18 cellular contexts compared by ENCODE assay signal in the genomic region with DNA sequence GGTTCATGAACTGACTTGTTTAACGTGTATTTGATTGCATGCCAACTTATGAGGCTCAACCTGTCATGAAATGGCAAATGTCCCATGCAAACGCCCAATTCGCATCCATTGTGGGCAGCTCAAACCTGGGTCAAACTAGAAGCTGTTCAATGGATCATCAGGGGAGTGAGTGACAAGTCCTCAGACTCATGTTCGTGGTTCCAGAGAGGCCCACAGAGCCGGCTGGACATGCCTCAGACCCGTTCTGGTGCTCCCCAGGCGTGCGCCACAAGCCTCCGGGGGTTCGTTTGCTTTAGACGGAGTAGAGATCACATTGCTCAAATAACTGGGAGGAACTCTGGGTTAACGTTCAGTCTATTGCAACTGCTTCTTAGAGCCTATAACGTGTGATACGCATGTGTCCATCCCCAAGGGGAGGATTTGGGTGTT. TPM values are rescaled to one million over a fixed set of nuclear protein-coding genes. Genes with fewer than 3 reads are reported as not detected.
DNase-seq lines count a peak whose midpoint lies in the region; ATAC-seq, FAIRE-seq and TF ChIP-seq lines count a peak whose summit lies in the region.
"Had no signal": no experiment of that assay in that cellular context is flagged by ENCODE, and none has a peak within 500 bp of the region (broad histone marks: within the 10 kb centered on the region; RNA-seq: fewer than 3 reads in every experiment).

No MANE protein-coding gene starts in this region.

- H3F3A ChIP-seq in Loucy (ENCODE audit: low read depth), result peaks cover 31% of the 10 kb centered on the region

- TF ChIP-seq POLR2A in H1 (IDR thresholded peaks at IDR 0.05; ENCODE audit: control extremely low read depth in 1 of 2, low read depth in 2 of 2, low read length in 2 of 2), result no peak

- H3K4ac ChIP-seq in H1 (replicated peaks; ENCODE audit: insufficient read length, low read depth, low read length), result no peak overlapping the region

- H3K36me3 ChIP-seq in Loucy (ENCODE audit: insufficient read depth, low read length), result peaks cover 46% of the 10 kb centered on the region
- H3K36me3 ChIP-seq in H1 (ENCODE audit: control insufficient read depth in 2 of 4, insufficient read depth in 4 of 4, low read length in 3 of 4), result no peaks in the 10 kb centered on the region
- H3K36me3 ChIP-seq in keratinocyte (ENCODE audit: control insufficient read depth in 2 of 2, extremely low read depth in 1 of 2, insufficient read depth in 2 of 2, low read length in 2 of 2), result no peaks in the 10 kb centered on the region

- no peak for TF ChIP-seq CTCF in CD14-positive monocyte (IDR thresholded peaks at IDR 0.05)
- no peak for TF ChIP-seq CTCF in Loucy (conservative IDR thresholded peaks at IDR 0.05; ENCODE audit: low read length)
- no peak for TF ChIP-seq CTCF in H1 (IDR thresholded peaks at IDR 0.05; ENCODE audit: control extremely low read depth in 1 of 3, insufficient read depth in 1 of 3, low read depth in 1 of 3, low read length in 3 of 3)
- TF ChIP-seq CTCF in keratinocyte (optimal IDR thresholded peaks at IDR 0.05 in 1 of 3, IDR thresholded peaks at IDR 0.05 in 1 of 3, conservative IDR thresholded peaks at IDR 0.05 in 1 of 3; ENCODE audit: extremely low read depth in 1 of 3, insufficient read depth in 2 of 3, low read length in 3 of 3), result no peak

- H3K9me1 ChIP-seq in keratinocyte (ENCODE audit: control insufficient read depth, extremely low read depth, insufficient read depth, low read length), result no peaks in the 10 kb centered on the region

- 85% methylated on average over 14 of the region's 14 CpGs; no CpG with 5 or more reads in 1 of the 2 experiments for WGBS in H1 (ENCODE audit: extremely low coverage in 1 of 2, insufficient coverage in 1 of 2, insufficient read length in 1 of 2, insufficient replicate concordance in 2 of 2, low coverage in 1 of 2, low lambda C conversion rate in 2 of 2, missing lambda C conversion rate in 1 of 2), 2 experiments

- H3K4me2 ChIP-seq in Loucy (ENCODE audit: low read depth, low read length, poor library complexity, severe bottlenecking) (peak overlapping the region; percentile 82), H1 (ENCODE audit: insufficient read depth in 1 of 2, low read depth in 2 of 2, low read length in 2 of 2) (no peak overlapping the region), keratinocyte (ENCODE audit: control insufficient read depth, extremely low read depth, insufficient read depth, low read depth, low read length) (peak overlapping the region; percentile 58)

- no peaks in the 10 kb centered on the region for H3K36me3 Mint-ChIP-seq in CD14-positive monocyte

- H3K23ac ChIP-seq in H1 (ENCODE audit: insufficient read length), result no peak overlapping the region

- H2BK120ac ChIP-seq in H1 (replicated peaks; ENCODE audit: low read depth, low read length), result no peak overlapping the region

- intact Hi-C loops in CD14-positive monocyte (cut with micrococcal nuclease), result no loop called here

- H3K9me3 Mint-ChIP-seq in CD14-positive monocyte, result peaks cover 0 to 2% (median 0%) of the 10 kb centered on the region in 7 donors

- no peak overlapping the region for H2BK20ac ChIP-seq in H1 (ENCODE audit: low read length)

- peaks cover 7 to 36% (median 9%) of the 10 kb centered on the region in 3 donors for H3K27me3 Mint-ChIP-seq in CD14-positive monocyte (ENCODE audit: low read depth in 3 of 3)

- H3K4me1 Mint-ChIP-seq in CD14-positive monocyte, result peaks cover 15% of the 10 kb centered on the region

- H3K79me2 ChIP-seq in Loucy (ENCODE audit: insufficient read depth, low read length) (peaks cover 39% of the 10 kb centered on the region), H1 (ENCODE audit: control insufficient read depth in 1 of 2, insufficient read depth in 2 of 2, low read length in 2 of 2) (no peaks in the 10 kb centered on the region), keratinocyte (ENCODE audit: control insufficient read depth, insufficient read depth, low read length) (no peaks in the 10 kb centered on the region)

- peak overlapping the region in 1 of 7 donors; percentile 65 for H3K27ac Mint-ChIP-seq in CD14-positive monocyte
- H3K27ac Mint-ChIP-seq: B cell had no signal

- TF ChIP-seq EP300 in H1 (IDR thresholded peaks at IDR 0.05; ENCODE audit: borderline replicate concordance in 1 of 2, low read depth in 2 of 2, low read length in 2 of 2), result no peak

- H3K14ac ChIP-seq in H1 (ENCODE audit: insufficient read length), result no peak overlapping the region

- peak overlapping the region; percentile 4; the same call in 1 of the 2 replicates for H2BK12ac ChIP-seq in H1 (ENCODE audit: low read depth, low read length)

- H3K23me2 ChIP-seq in H1 (ENCODE audit: low read depth, low read length), result no peaks in the 10 kb centered on the region

- H3K56ac ChIP-seq in H1 (replicated peaks; ENCODE audit: insufficient read length, low read depth, low read length), result no peak overlapping the region

- dilution Hi-C loops in keratinocyte (cut with MboI; ENCODE audit: extremely low pct_ligation_motif_present, low sequenced_read_pairs), result no loop called here

- no peak overlapping the region for H3K18ac ChIP-seq in H1 (ENCODE audit: extremely low read depth, low read length)

- H4K20me1 ChIP-seq in Loucy (ENCODE audit: insufficient read depth, low read length, poor library complexity, severe bottlenecking) (no peaks in the 10 kb centered on the region), H1 (replicated peaks in 1 of 2; ENCODE audit: control insufficient read depth in 1 of 2, insufficient read depth in 2 of 2, low read length in 2 of 2) (no peaks in the 10 kb centered on the region), keratinocyte (ENCODE audit: control insufficient read depth, extremely low read depth, insufficient read depth, low read length) (no peaks in the 10 kb centered on the region)

- POLR2A ChIA-PET in H1 (lab: Charles Lee; ENCODE audit: partially characterized antibody), result interaction anchor here (1.7 kb wide), 1 partner anchor 9 kb away, joined by 6 read pairs; no protein-coding TSS in a partner anchor

- H3K27ac ChIP-seq in H1 (ENCODE audit: low read depth, low read length) (no peak overlapping the region), keratinocyte (ENCODE audit: control insufficient read depth, insufficient read depth, low read length) (no peak overlapping the region)

- CTCF ChIA-PET in H1 (lab: Charles Lee; ENCODE audit: partially characterized antibody), result interaction anchor here (0.6 to 3.6 kb wide), 3 partner anchors 9 to 342 kb away, joined by 3 to 8 read pairs (median 4); no protein-coding TSS in a partner anchor

- H3K9me2 ChIP-seq in Loucy (replicated peaks; ENCODE audit: low read depth, low read length), result no peaks in the 10 kb centered on the region

- H3K79me1 ChIP-seq in H1 (ENCODE audit: low read depth, low read length), result no peaks in the 10 kb centered on the region

- H3K9ac ChIP-seq in Loucy (ENCODE audit: low read depth, low read length, poor library complexity, severe bottlenecking) (peak overlapping the region; percentile 74), H1 (replicated peaks in 1 of 4; ENCODE audit: extremely low read depth in 1 of 4, low read depth in 3 of 4, low read length in 3 of 4) (no peak overlapping the region), keratinocyte (ENCODE audit: control insufficient read depth, extremely low read depth, insufficient read depth, low read length) (no peak overlapping the region)

- no peak overlapping the region for H4K8ac ChIP-seq in H1 (ENCODE audit: extremely low read depth, insufficient read depth, low read length)

- no peaks in the 10 kb centered on the region for H3K9me3 ChIP-seq in Loucy (ENCODE audit: insufficient read depth, low read depth, low read length)
- H3K9me3 ChIP-seq in H1 (ENCODE audit: insufficient read depth in 2 of 2, low read depth in 1 of 2, low read length in 1 of 2), result no peaks in the 10 kb centered on the region
- H3K9me3 ChIP-seq in keratinocyte (ENCODE audit: control insufficient read depth, low read depth, low read length), result no peaks in the 10 kb centered on the region

- H2AK5ac ChIP-seq in H1 (ENCODE audit: low read depth, low read length), result no peak overlapping the region

- H3K4me3 ChIP-seq in Loucy (ENCODE audit: low read length, poor library complexity, severe bottlenecking) (no peak overlapping the region), H1 (ENCODE audit: extremely low read depth in 1 of 4, insufficient read depth in 2 of 4, low read depth in 3 of 4, low read length in 4 of 4) (no peak overlapping the region), keratinocyte (ENCODE audit: control insufficient read depth in 2 of 3, extremely low read depth in 1 of 3, insufficient read depth in 2 of 3, low read depth in 1 of 3, low read length in 3 of 3) (peak overlapping the region in 1 of 3 experiments; percentile 27)

- no peak overlapping the region for H4K5ac ChIP-seq in H1 (ENCODE audit: insufficient read length, low read depth, low read length)

- peaks cover 77% of the 10 kb centered on the region for H3K4me1 ChIP-seq in Loucy (ENCODE audit: insufficient read depth, low read length, poor library complexity, severe bottlenecking)
- peaks cover 0 to 14% (median 6%) of the 10 kb centered on the region in 4 experiments; a peak in 5 of 7 replicates for H3K4me1 ChIP-seq in H1 (replicated peaks in 1 of 4; ENCODE audit: control insufficient read depth in 3 of 4, insufficient read depth in 4 of 4, low read length in 3 of 4)
- H3K4me1 ChIP-seq in keratinocyte (ENCODE audit: control insufficient read depth, extremely low read depth, insufficient read depth, low read length), result peaks cover 22% of the 10 kb centered on the region

- no peak for ATAC-seq in HG02763 (IDR thresholded peaks at IDR 0.05; ENCODE audit: unreplicated experiment)
- ATAC-seq: HCT116 had no signal

- H2BK5ac ChIP-seq in H1 (ENCODE audit: low read depth, low read length), result no peak overlapping the region

- FAIRE-seq in H1 (lab: Jason Lieb, UNC), result no peak
- FAIRE-seq in keratinocyte (lab: Jason Lieb, UNC), result peak; percentile 74
- FAIRE-seq: RCC 7860 had no signal

- H2AFZ ChIP-seq in Loucy (ENCODE audit: low read length), result no peak overlapping the region
- H2AFZ ChIP-seq in H1 (ENCODE audit: low read length), result no peak overlapping the region
- no peak overlapping the region for H2AFZ ChIP-seq in keratinocyte (ENCODE audit: control insufficient read depth, low read length)

- DNase-seq in CD14-positive monocyte (ENCODE audit: low spot score), result peak; percentile 15
- DNase-seq in H1 (ENCODE audit: low read depth in 1 of 2, low spot score in 2 of 2), result no peak
- DNase-seq in keratinocyte (ENCODE audit: low read depth, low spot score), result no peak
- DNase-seq in NCI-H2171 treated with DMSO at 0.1 percent for 48 hours (lab: John Stamatoyannopoulos, UW), result no peak
- DNase-seq in GOT3 (lab: John Stamatoyannopoulos, UW), result no peak
- no peak for DNase-seq in NCI-H2107 treated with DMSO at 0.1 percent for 48 hours (lab: John Stamatoyannopoulos, UW; ENCODE audit: unreplicated experiment)
- DNase-seq: NCI-H1092 treated with DMSO at 0.1 percent for 48 hours, NCI-H1694, NCI-H2107, NCI-H446, NCI-H748 treated with DMSO at 0.1 percent for 48 hours, SIG-M5 had no signal

- H3K27me3 ChIP-seq in Loucy (ENCODE audit: insufficient read depth, low read length, poor library complexity, severe bottlenecking) (no peaks in the 10 kb centered on the region), H1 (replicated peaks in 1 of 4; ENCODE audit: control insufficient read depth in 3 of 4, extremely low read depth in 1 of 4, insufficient read depth in 3 of 4, low read length in 3 of 4) (no peaks in the 10 kb centered on the region; a peak in 2 of 7 replicates), keratinocyte (ENCODE audit: control insufficient read depth, extremely low read depth, insufficient read depth, low read length) (peaks cover 13% of the 10 kb centered on the region)

- TF ChIP-seq RAD21 in H1 (IDR thresholded peaks at IDR 0.05 in 1 of 2, conservative IDR thresholded peaks at IDR 0.05 in 1 of 2; ENCODE audit: low read depth in 2 of 2, low read length in 2 of 2), result no peak

- H2BK15ac ChIP-seq in H1 (ENCODE audit: low read length), result no peak overlapping the region

- no peak overlapping the region for H3K4me3 Mint-ChIP-seq in CD14-positive monocyte
- H3K4me3 Mint-ChIP-seq: B cell had no signal

- H4K91ac ChIP-seq in H1 (replicated peaks; ENCODE audit: insufficient read length, low read length), result no peak overlapping the region

RNA-seq across cellular contexts. Expression of a gene that starts 15.0 kb away (rescaled TPM):
- polyA plus RNA-seq in CD14-positive monocyte (under 1 TPM; 0.06 to 0.21 TPM), H1 (2011; rRNA removed) (0.11 and 0.20 TPM in 2 replicates), keratinocyte (not detected in 3 replicates)
- 0.09 and 0.71 TPM in 2 replicates for total RNA-seq in H1 (2021; fragmentation: NEBNext Ultra II Directional; extraction: Animal tissue kit (Norgen Biotek cat#: 25700))
- polyA plus RNA-seq in H1 (2011; cell fraction: cytosol; rRNA removed), result 0.30 TPM
- polyA plus RNA-seq in H1 (2011; cell fraction: nucleus; rRNA removed), result 0.13 TPM
- 0.23 to 0.50 TPM (median 0.45 TPM) in 4 replicates for polyA plus RNA-seq in H1 (2012, experiment 1 of 2)
- polyA plus RNA-seq in H1 (2012, experiment 2 of 2), result 0.08 TPM
- polyA plus RNA-seq in H1 (2013, experiment 1 of 2), result 0.20 TPM
- polyA plus RNA-seq in H1 (2013, experiment 2 of 2), result 0.39 TPM
- 0.06 and 0.59 TPM in 2 replicates for polyA minus RNA-seq in H1 (2011; rRNA and poly(A)+ RNA removed)
- not detected for polyA minus RNA-seq in H1 (2011; cell fraction: cytosol; rRNA and poly(A)+ RNA removed)
- not detected for polyA minus RNA-seq in H1 (2011; cell fraction: nucleus; rRNA and poly(A)+ RNA removed)
- not detected for polyA plus RNA-seq in keratinocyte (2011; ENCODE audit: low read depth)
- polyA plus RNA-seq in keratinocyte (2011; cell fraction: cytosol; rRNA removed), result not detected in 2 replicates
- not detected in 2 replicates for polyA plus RNA-seq in keratinocyte (2011; cell fraction: nucleus; rRNA removed)
- polyA plus RNA-seq in keratinocyte (2012; ENCODE audit: low replicate concordance), result not detected in 2 replicates
- not detected in 3 replicates for polyA minus RNA-seq in keratinocyte
- not detected for polyA minus RNA-seq in keratinocyte (2011; cell fraction: cytosol; rRNA and poly(A)+ RNA removed)
- not detected in 2 replicates for polyA minus RNA-seq in keratinocyte (2011; cell fraction: nucleus; rRNA and poly(A)+ RNA removed)
- total RNA-seq: B cell, HT1080 had no signal

RNA-seq across cellular contexts. Expression of a gene that starts 37.3 kb away (rescaled TPM):
- polyA plus RNA-seq in CD14-positive monocyte (10 to 100 TPM; 21.3 to 24.4 TPM), H1 (2011; rRNA removed) (78.7 and 104 TPM in 2 replicates), keratinocyte (36.2 to 40.8 TPM (median 37.2 TPM) in 3 replicates)
- 87.1 and 89.4 TPM in 2 replicates for total RNA-seq in H1 (2021; fragmentation: NEBNext Ultra II Directional; extraction: Animal tissue kit (Norgen Biotek cat#: 25700))
- polyA plus RNA-seq in H1 (2011; cell fraction: cytosol; rRNA removed), result 96.0 TPM
- polyA plus RNA-seq in H1 (2011; cell fraction: nucleus; rRNA removed), result 171 TPM
- 72.1 to 92.5 TPM (median 89.8 TPM) in 4 replicates for polyA plus RNA-seq in H1 (2012, experiment 1 of 2)
- 73.5 TPM for polyA plus RNA-seq in H1 (2012, experiment 2 of 2)
- polyA plus RNA-seq in H1 (2013, experiment 1 of 2), result 50.2 TPM
- 50.0 TPM for polyA plus RNA-seq in H1 (2013, experiment 2 of 2)
- polyA minus RNA-seq in H1 (2011; rRNA and poly(A)+ RNA removed), result 70.6 and 79.9 TPM in 2 replicates
- polyA minus RNA-seq in H1 (2011; cell fraction: cytosol; rRNA and poly(A)+ RNA removed), result 53.6 TPM
- polyA minus RNA-seq in H1 (2011; cell fraction: nucleus; rRNA and poly(A)+ RNA removed), result 61.2 TPM
- polyA plus RNA-seq in keratinocyte (2011; ENCODE audit: low read depth), result 12.7 TPM
- polyA plus RNA-seq in keratinocyte (2011; cell fraction: cytosol; rRNA removed), result 24.2 and 34.4 TPM in 2 replicates
- polyA plus RNA-seq in keratinocyte (2011; cell fraction: nucleus; rRNA removed), result 48.9 and 54.0 TPM in 2 replicates
- polyA plus RNA-seq in keratinocyte (2012; ENCODE audit: low replicate concordance), result 33.5 and 39.4 TPM in 2 replicates
- polyA minus RNA-seq in keratinocyte, result 30.6 to 60.8 TPM (median 41.5 TPM) in 3 replicates
- polyA minus RNA-seq in keratinocyte (2011; cell fraction: cytosol; rRNA and poly(A)+ RNA removed), result 28.2 TPM
- 21.6 and 26.4 TPM in 2 replicates for polyA minus RNA-seq in keratinocyte (2011; cell fraction: nucleus; rRNA and poly(A)+ RNA removed)

RNA-seq across cellular contexts. Expression of a gene that starts 49.1 kb away (rescaled TPM):
- polyA plus RNA-seq in CD14-positive monocyte (1 to 10 TPM; 3.3 to 5.8 TPM), H1 (2011; rRNA removed) (36.2 and 37.2 TPM in 2 replicates), keratinocyte (26.1 to 28.6 TPM (median 27.7 TPM) in 3 replicates)
- total RNA-seq in H1 (2021; fragmentation: NEBNext Ultra II Directional; extraction: Animal tissue kit (Norgen Biotek cat#: 25700)), result 39.1 and 46.0 TPM in 2 replicates
- 32.4 TPM for polyA plus RNA-seq in H1 (2011; cell fraction: cytosol; rRNA removed)
- polyA plus RNA-seq in H1 (2011; cell fraction: nucleus; rRNA removed), result 106 TPM
- 22.0 to 28.6 TPM (median 27.4 TPM) in 4 replicates for polyA plus RNA-seq in H1 (2012, experiment 1 of 2)
- 5.3 TPM for polyA plus RNA-seq in H1 (2012, experiment 2 of 2)
- 22.7 TPM for polyA plus RNA-seq in H1 (2013, experiment 1 of 2)
- 19.1 TPM for polyA plus RNA-seq in H1 (2013, experiment 2 of 2)
- polyA minus RNA-seq in H1 (2011; rRNA and poly(A)+ RNA removed), result 125 and 138 TPM in 2 replicates
- polyA minus RNA-seq in H1 (2011; cell fraction: cytosol; rRNA and poly(A)+ RNA removed), result 31.8 TPM
- polyA minus RNA-seq in H1 (2011; cell fraction: nucleus; rRNA and poly(A)+ RNA removed), result 147 TPM
- 21.6 TPM for polyA plus RNA-seq in keratinocyte (2011; ENCODE audit: low read depth)
- polyA plus RNA-seq in keratinocyte (2011; cell fraction: cytosol; rRNA removed), result 12.2 and 21.2 TPM in 2 replicates
- 87.3 and 97.0 TPM in 2 replicates for polyA plus RNA-seq in keratinocyte (2011; cell fraction: nucleus; rRNA removed)
- polyA plus RNA-seq in keratinocyte (2012; ENCODE audit: low replicate concordance), result 13.2 and 14.6 TPM in 2 replicates
- 41.8 to 99.1 TPM (median 79.9 TPM) in 3 replicates for polyA minus RNA-seq in keratinocyte
- polyA minus RNA-seq in keratinocyte (2011; cell fraction: cytosol; rRNA and poly(A)+ RNA removed), result 18.6 TPM
- polyA minus RNA-seq in keratinocyte (2011; cell fraction: nucleus; rRNA and poly(A)+ RNA removed), result 47.8 and 94.9 TPM in 2 replicates

Comparison
In these comparisons a context has a peak if more than half of its experiments do, and no peak if none do; other contexts are left out.
1. H3K4me2 ChIP-seq: peak in Loucy (single experiment) and keratinocyte (single experiment); none in H1 (0 of 2).